ENCODE assay signal across 29 cellular contexts in genomic region chr22:22418957-22419356, GRCh38.
"Had no signal": no experiment of that assay in that cellular context is flagged by ENCODE, and none has a peak within 500 bp of the region (broad histone marks: within the 10 kb centered on the region; RNA-seq: fewer than 3 reads in every experiment).

No MANE protein-coding gene starts in this region.

- H3K4me1 ChIP-seq: stomach, suprapubic skin, testis, thyroid gland, tibial artery, tibial nerve, transverse colon, upper lobe of left lung, upper lobe of right lung, uterus, vagina had no signal

- DNase-seq: stimulated activated CD4-positive, alpha-beta T cell treated with anti-CD3 and anti-CD28 coated beads, Interleukin-2, amount 100 ng/mL, for 48 hours; stimulated activated CD4-positive, alpha-beta T cell treated with anti-CD3 and anti-CD28 coated beads, Interleukin-4, amount 100 ng/mL, for 1 hour; stimulated activated CD4-positive, alpha-beta T cell treated with anti-CD3 and anti-CD28 coated beads, Interleukin-4, amount 100 ng/mL, for 24 hours; stimulated activated CD4-positive, alpha-beta T cell treated with anti-CD3 and anti-CD28 coated beads, Interleukin-4, amount 100 ng/mL, for 4 hours; stimulated activated CD8-positive, alpha-beta memory T cell treated with anti-CD3 and anti-CD28 coated beads, Interleukin-4, amount 100 ng/mL, for 48 hours; stimulated activated naive B cell treated with anti-CD40 and anti-IgM and Interleukin-4, amounts not matched to agents 10 μg/mL and 1 μg/mL and 100 μg/mL, for 72 hours; stimulated activated naive CD4-positive, alpha-beta T cell; stimulated activated naive CD4-positive, alpha-beta T cell treated with Interleukin-2 at 50 U/mL for 16 hours; stimulated activated naive CD8-positive, alpha-beta T cell treated with anti-CD3 and anti-CD28 coated beads, Interleukin-15, amount 100 ng/mL, for 72 hours; stimulated activated naive CD8-positive, alpha-beta T cell treated with anti-CD3 and anti-CD28 coated beads, Interleukin-15, Interleukin-2, amounts not matched to agents 100 U/mL and 50 U/mL, for 24 hours; stomach; substantia nigra; testis; thyroid gland; tibial artery; transverse colon; trophoblast cell; upper lobe of left lung; upper lobe of right lung; uterus had no signal

- H3K9me3 Mint-ChIP-seq: stimulated activated effector memory CD8-positive, alpha-beta T cell treated with anti-CD3 and anti-CD28 coated beads, Interleukin-12 subunit alpha, Interleukin-12 subunit beta, amount 100 ng/mL, for 72 hours; stimulated activated memory B cell treated with anti-CD40 and anti-IgM and Interleukin-4, amounts not matched to agents 10 μg/mL and 1 μg/mL and 100 μg/mL, for 72 hours; stimulated activated naive B cell treated with anti-CD40 and anti-IgM and Interleukin-4, amounts not matched to agents 10 μg/mL and 1 μg/mL and 100 μg/mL, for 72 hours; stimulated activated naive CD8-positive, alpha-beta T cell treated with anti-CD3 and anti-CD28 coated beads, Interleukin-15, amount 100 ng/mL, for 72 hours; stimulated activated naive CD8-positive, alpha-beta T cell treated with anti-CD3 and anti-CD28 coated beads, Interleukin-15, Interleukin-2, amounts not matched to agents 100 ng/mL and 50 ng/mL, for 24 hours; type B pancreatic cell had no signal

- H3K4me1 Mint-ChIP-seq: stimulated activated effector memory CD8-positive, alpha-beta T cell treated with anti-CD3 and anti-CD28 coated beads, Interleukin-12 subunit alpha, Interleukin-12 subunit beta, amount 100 ng/mL, for 72 hours had no signal

- H3K4me3 ChIP-seq: stomach, suprapubic skin, testis, thoracic aorta, thyroid gland, tibial artery, tibial nerve, transverse colon, upper lobe of left lung, upper lobe of right lung, uterus, vagina had no signal

- H3K9me3 ChIP-seq: stomach, suprapubic skin, testis, thoracic aorta, thyroid gland, tibial artery, tibial nerve, transverse colon, upper lobe of left lung, upper lobe of right lung, uterus, vagina had no signal

- H3K27me3 Mint-ChIP-seq: stimulated activated naive B cell treated with anti-CD40 and anti-IgM and Interleukin-4, amounts not matched to agents 10 μg/mL and 1 μg/mL and 100 μg/mL, for 72 hours had no signal

- H3K27ac Mint-ChIP-seq: stimulated activated effector memory CD8-positive, alpha-beta T cell treated with anti-CD3 and anti-CD28 coated beads, Interleukin-12 subunit alpha, Interleukin-12 subunit beta, amount 100 ng/mL, for 72 hours; stimulated activated memory B cell treated with anti-CD40 and anti-IgM and Interleukin-4, amounts not matched to agents 10 μg/mL and 1 μg/mL and 100 μg/mL, for 72 hours; stimulated activated naive B cell treated with anti-CD40 and anti-IgM and Interleukin-4, amounts not matched to agents 10 μg/mL and 1 μg/mL and 100 μg/mL, for 72 hours; stimulated activated naive CD8-positive, alpha-beta T cell treated with anti-CD3 and anti-CD28 coated beads, Interleukin-15, amount 100 ng/mL, for 72 hours; stimulated activated naive CD8-positive, alpha-beta T cell treated with anti-CD3 and anti-CD28 coated beads, Interleukin-15, Interleukin-2, amounts not matched to agents 100 ng/mL and 50 ng/mL, for 24 hours; type B pancreatic cell had no signal

- H3K36me3 Mint-ChIP-seq: stimulated activated effector memory CD8-positive, alpha-beta T cell treated with anti-CD3 and anti-CD28 coated beads, Interleukin-12 subunit alpha, Interleukin-12 subunit beta, amount 100 ng/mL, for 72 hours; stimulated activated memory B cell treated with anti-CD40 and anti-IgM and Interleukin-4, amounts not matched to agents 10 μg/mL and 1 μg/mL and 100 μg/mL, for 72 hours; stimulated activated naive B cell treated with anti-CD40 and anti-IgM and Interleukin-4, amounts not matched to agents 10 μg/mL and 1 μg/mL and 100 μg/mL, for 72 hours; type B pancreatic cell had no signal

- ATAC-seq: stimulated activated effector memory CD8-positive, alpha-beta T cell treated with anti-CD3 and anti-CD28 coated beads, Interleukin-12 subunit alpha, Interleukin-12 subunit beta, amount 100 ng/mL, for 72 hours; stimulated activated memory B cell treated with anti-CD40 and anti-IgM and Interleukin-4, amounts not matched to agents 10 μg/mL and 1 μg/mL and 100 μg/mL, for 72 hours; stimulated activated naive B cell treated with anti-CD40 and anti-IgM and Interleukin-4, amounts not matched to agents 10 μg/mL and 1 μg/mL and 100 μg/mL, for 72 hours; stimulated activated naive CD8-positive, alpha-beta T cell treated with anti-CD3 and anti-CD28 coated beads, Interleukin-15, amount 100 ng/mL, for 72 hours; stimulated activated naive CD8-positive, alpha-beta T cell treated with anti-CD3 and anti-CD28 coated beads, Interleukin-15, Interleukin-2, amounts not matched to agents 100 U/mL and 50 U/mL, for 24 hours; upper lobe of right lung had no signal

- H3K27me3 ChIP-seq: testis, thyroid gland, upper lobe of left lung, uterus, vagina had no signal

- H3K4me3 Mint-ChIP-seq: stimulated activated effector memory CD8-positive, alpha-beta T cell treated with anti-CD3 and anti-CD28 coated beads, Interleukin-12 subunit alpha, Interleukin-12 subunit beta, amount 100 ng/mL, for 72 hours; stimulated activated memory B cell treated with anti-CD40 and anti-IgM and Interleukin-4, amounts not matched to agents 10 μg/mL and 1 μg/mL and 100 μg/mL, for 72 hours; stimulated activated naive B cell treated with anti-CD40 and anti-IgM and Interleukin-4, amounts not matched to agents 10 μg/mL and 1 μg/mL and 100 μg/mL, for 72 hours; stimulated activated naive CD8-positive, alpha-beta T cell treated with anti-CD3 and anti-CD28 coated beads, Interleukin-15, amount 100 ng/mL, for 72 hours; stimulated activated naive CD8-positive, alpha-beta T cell treated with anti-CD3 and anti-CD28 coated beads, Interleukin-15, Interleukin-2, amounts not matched to agents 100 ng/mL and 50 ng/mL, for 24 hours; type B pancreatic cell had no signal

- H3K27ac ChIP-seq: stomach, suprapubic skin, testis, thoracic aorta, thyroid gland, tibial artery, tibial nerve, transverse colon, upper lobe of left lung, upper lobe of right lung, uterus, vagina had no signal

- H3K36me3 ChIP-seq: stomach, suprapubic skin, thoracic aorta, thyroid gland, tibial artery, tibial nerve, transverse colon, upper lobe of left lung, upper lobe of right lung, uterus, vagina had no signal

- FAIRE-seq: urothelium cell line had no signal
